ENCODE assay signal across 23 cellular contexts in genomic region chr12:67006612-67007011, GRCh38.
"Had no signal": no experiment of that assay in that cellular context is flagged by ENCODE, and none has a peak within 500 bp of the region (broad histone marks: within the 10 kb centered on the region; RNA-seq: fewer than 3 reads in every experiment).

No MANE protein-coding gene starts in this region.

- DNase-seq: activated CD4-positive, alpha-beta T cell treated with anti-CD3 and anti-CD28 coated beads for 48 hours; activated CD4-positive, alpha-beta T cell treated with anti-CD3 and anti-CD28 coated beads, Interleukin-2, amount 50 U/mL, for 4 hours; activated CD4-positive, CD25-positive, alpha-beta regulatory T cell treated with anti-CD3 and anti-CD28 coated beads, Interleukin-2, amount 50 U/mL, for 72 hours; activated CD8-positive, alpha-beta memory T cell treated with anti-CD3 and anti-CD28 coated beads, Interleukin-2, amount 50 U/mL, for 48 hours; activated CD8-positive, alpha-beta T cell treated with anti-CD3 and anti-CD28 coated beads, Interleukin-2, amount 10 ng/mL, durations not matched to agents 7 days and 5 days; activated effector memory CD4-positive, alpha-beta T cell treated with Interleukin-2 at 50 U/mL for 16 hours; activated naive CD4-positive, alpha-beta T cell treated with Interleukin-2 at 50 U/mL for 16 hours; activated naive CD8-positive, alpha-beta T cell treated with anti-CD3 and anti-CD28 coated beads, Interleukin-2, amount 50 U/mL, for 24 hours; activated T-cell treated with anti-CD3 and anti-CD28 coated beads, Interleukin-2, amount 50 U/mL, for 1 hour; amniotic stem cell; body of pancreas; central memory CD4-positive, alpha-beta T cell; NCI-H1092; NCI-H1694 treated with DMSO at 0.1 percent for 48 hours; NCI-H2029 treated with DMSO at 0.1 percent for 48 hours; NCI-H2171; NCI-H345; NCI-H510A treated with DMSO at 0.1 percent for 48 hours; NCI-H82; Peyer's patch; SHP77 had no signal

- ATAC-seq: activated CD8-positive, alpha-beta T cell treated with anti-CD3 and anti-CD28 coated beads, Interleukin-2, amount 10 ng/mL, durations not matched to agents 7 days and 5 days; activated naive CD4-positive, alpha-beta T cell treated with anti-CD3 and anti-CD28 coated beads, Interleukin-2, amount 50 U/mL, for 72 hours; activated naive CD8-positive, alpha-beta T cell treated with anti-CD3 and anti-CD28 coated beads, Interleukin-2, amount 50 U/mL, for 24 hours; body of pancreas; WTC11 had no signal
